In the genomic region with DNA sequence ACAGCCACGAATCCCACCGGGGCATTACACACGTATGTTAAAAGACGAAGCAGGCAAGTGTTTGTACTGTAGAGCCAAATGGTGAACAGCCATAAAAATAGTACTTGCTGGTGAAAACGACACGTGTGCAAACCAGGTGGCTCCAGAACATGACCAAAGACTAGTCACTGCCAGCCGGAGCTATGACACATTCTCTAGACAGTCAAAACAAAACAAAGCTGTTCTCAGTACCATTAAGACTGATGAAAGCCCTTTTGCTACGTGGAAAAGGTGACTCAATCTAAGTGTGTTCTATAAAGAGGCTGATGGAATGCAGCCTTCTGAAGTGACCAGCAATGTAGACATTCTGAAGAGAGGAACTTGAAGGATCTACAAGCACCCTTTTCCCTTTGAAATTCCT, we compare ENCODE assay signal across 11 cellular contexts.
DNase-seq lines count a peak whose midpoint lies in the region; ATAC-seq, FAIRE-seq and TF ChIP-seq lines count a peak whose summit lies in the region.
"Had no signal": no experiment of that assay in that cellular context is flagged by ENCODE, and none has a peak within 500 bp of the region (broad histone marks: within the 10 kb centered on the region; RNA-seq: fewer than 3 reads in every experiment).

No MANE protein-coding gene starts in this region.

- WGBS in hepatocyte (ENCODE audit: low lambda C conversion rate, missing lambda C conversion rate) = 74% methylated on average over 8 of the region's 8 CpGs

- no peak for TF ChIP-seq POLR2A in GM12891 (IDR thresholded peaks at IDR 0.05; ENCODE audit: low read depth, low read length)

- peak; percentile 41 for FAIRE-seq in GM12891 (lab: Jason Lieb, UNC)
- FAIRE-seq: endometrium had no signal

- no peaks in the 10 kb centered on the region for H3K27me3 ChIP-seq in hepatocyte

- TF ChIP-seq CTCF in hepatocyte (IDR thresholded peaks at IDR 0.05; ENCODE audit: poor library complexity) = no peak

- H3K79me2 ChIP-seq in hepatocyte = no peaks in the 10 kb centered on the region

- H3K4me1 ChIP-seq in hepatocyte (ENCODE audit: insufficient read depth) = no peaks in the 10 kb centered on the region

- no peaks in the 10 kb centered on the region for H3K9me2 ChIP-seq in hepatocyte (replicated peaks; ENCODE audit: insufficient read depth)

- no peak overlapping the region for H3K27ac ChIP-seq in hepatocyte

- H3K4me2 ChIP-seq in hepatocyte = no peak overlapping the region

- H3K36me3 ChIP-seq in hepatocyte (replicated peaks; ENCODE audit: insufficient read depth, low read depth) = no peaks in the 10 kb centered on the region

- ATAC-seq in GM21737 (IDR thresholded peaks at IDR 0.05; ENCODE audit: unreplicated experiment) = peak; percentile 84

- no peaks in the 10 kb centered on the region for H4K20me1 ChIP-seq in hepatocyte (ENCODE audit: insufficient read depth, poor library complexity, severe bottlenecking)

- no peak for DNase-seq in GM12891 (ENCODE audit: insufficient read length, low spot score)
- DNase-seq in LHCN-M2 (ENCODE audit: low read depth) = peak; percentile 0
- DNase-seq in hepatocyte (ENCODE audit: low spot score) = peak; percentile 19
- DNase-seq in iPS-NIHi7 (ENCODE audit: extremely low spot score) = no peak
- no peak for DNase-seq in NCI-H1694 treated with DMSO at 0.1 percent for 48 hours (lab: John Stamatoyannopoulos, UW)
- no peak for DNase-seq in mucosa of gallbladder (ENCODE audit: low spot score)
- no peak for DNase-seq in MV-4-11 (lab: John Stamatoyannopoulos, UW)
- DNase-seq: H7; stimulated activated CD4-positive, alpha-beta T cell treated with anti-CD3 and anti-CD28 coated beads, Interleukin-12 subunit alpha, Interleukin-12 subunit beta, amount 100 ng/mL, for 4 hours had no signal

- no peak overlapping the region for H2AFZ ChIP-seq in hepatocyte

- no peak overlapping the region for H3K4me3 ChIP-seq in hepatocyte

- no peaks in the 10 kb centered on the region for H3K9me3 ChIP-seq in hepatocyte (ENCODE audit: low read depth)

TF ChIP-seq in GM12891, 5 proteins besides CTCF, POLR2A, EP300 and RAD21:
- TF ChIP-seq PAX5 (IDR thresholded peaks at IDR 0.05; ENCODE audit: insufficient read depth, low read length, severe bottlenecking) (no peak), POLR2AphosphoS5 (IDR thresholded peaks at IDR 0.05; ENCODE audit: low read depth, low read length) (no peak), TAF1 (IDR thresholded peaks at IDR 0.05; ENCODE audit: low read depth, low read length) (no peak), SPI1 (IDR thresholded peaks at IDR 0.05; ENCODE audit: low read depth, low read length) (no peak), POU2F2 (IDR thresholded peaks at IDR 0.05; ENCODE audit: low read depth, low read length) (no peak)

Comparison
In these comparisons a context has a peak if more than half of its experiments do, and no peak if none do; other contexts are left out.
1. DNase-seq: peak in LHCN-M2 (single experiment) and hepatocyte (single experiment); none in GM12891 (single experiment), iPS-NIHi7 (single experiment), NCI-H1694 treated with DMSO at 0.1 percent for 48 hours (single experiment), mucosa of gallbladder (single experiment) and MV-4-11 (single experiment).